In genomic region chr14:59207506-59207933, GRCh38 we compare ENCODE assay signal across 1 cellular context.
TF ChIP-seq lines count a peak whose summit lies in the region.

No MANE protein-coding gene starts in this region.

TF ChIP-seq in IMR-90, 13 proteins besides CTCF, POLR2A, EP300 and RAD21 (continued from another document):
- TF ChIP-seq ELK1 (IDR thresholded peaks at IDR 0.05; ENCODE audit: borderline replicate concordance, low read depth, low read length) = no peak
- TF ChIP-seq USF2 (IDR thresholded peaks at IDR 0.05; ENCODE audit: low read depth, low read length) = no peak
- no peak for TF ChIP-seq FOS (IDR thresholded peaks at IDR 0.05; ENCODE audit: low read depth, low read length)
- TF ChIP-seq MXI1 (IDR thresholded peaks at IDR 0.05; ENCODE audit: borderline replicate concordance, low read depth, low read length) = no peak
- TF ChIP-seq SMC3 (IDR thresholded peaks at IDR 0.05; ENCODE audit: low read depth, low read length) = no peak
- no peak for TF ChIP-seq CEBPB (IDR thresholded peaks at IDR 0.05; ENCODE audit: low read depth, low read length)
- TF ChIP-seq CHD1 (IDR thresholded peaks at IDR 0.05; ENCODE audit: low read depth, low read length) = no peak
- TF ChIP-seq RFX5 (IDR thresholded peaks at IDR 0.05; ENCODE audit: low read depth, low read length) = no peak
- no peak for TF ChIP-seq BHLHE40 (IDR thresholded peaks at IDR 0.05; ENCODE audit: low read depth, low read length)
